ENCODE assay signal across 26 cellular contexts in the genomic region with DNA sequence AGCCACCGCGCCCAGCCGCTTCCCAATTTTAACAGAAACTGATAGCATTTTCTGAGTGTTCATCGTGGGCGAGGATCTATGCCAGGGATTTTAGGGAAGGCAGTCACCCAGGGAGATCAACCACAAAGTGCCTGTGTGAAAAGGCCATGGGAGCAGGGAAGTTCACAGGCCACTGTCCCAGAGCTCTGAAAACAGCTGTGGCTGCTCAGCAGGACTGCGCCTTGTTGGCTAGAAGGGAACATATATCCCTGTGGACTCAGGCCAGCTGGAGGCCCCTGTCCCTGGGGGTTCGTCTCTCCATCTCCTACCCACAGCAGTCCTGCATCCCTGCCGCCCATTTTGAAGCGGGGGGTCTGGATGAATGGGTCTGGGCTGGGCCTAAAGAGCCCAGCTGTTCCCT. TPM values are rescaled to one million over a fixed set of nuclear protein-coding genes. Genes with fewer than 3 reads are reported as not detected.
A peak's percentile ranks its signal among the peaks of the same experiment; 100 is the strongest.
DNase-seq lines count a peak whose midpoint lies in the region; ATAC-seq lines count a peak whose summit lies in the region.
"Had no signal": no experiment of that assay in that cellular context is flagged by ENCODE, and none has a peak within 500 bp of the region (broad histone marks: within the 10 kb centered on the region; RNA-seq: fewer than 3 reads in every experiment).

No MANE protein-coding gene starts in this region.

- peak; percentile 17 for DNase-seq in NCI-H1092 treated with DMSO at 0.1 percent for 48 hours (lab: John Stamatoyannopoulos, UW)
- no peak for DNase-seq in NCI-H1092 (lab: John Stamatoyannopoulos, UW)
- DNase-seq in CD1c-positive myeloid dendritic cell (ENCODE audit: extremely low spot score), result peak; percentile 80
- peak; percentile 22 for DNase-seq in SK-N-DZ (ENCODE audit: low spot score)
- peak; percentile 64 to 77 (median 75) for DNase-seq in right cardiac atrium
- no peak for DNase-seq in NCI-H1105 (lab: John Stamatoyannopoulos, UW)
- DNase-seq in CD4-positive, alpha-beta memory T cell, result no peak
- DNase-seq: activated CD4-positive, alpha-beta T cell treated with anti-CD3 and anti-CD28 coated beads for 1 hour; activated CD8-positive, alpha-beta memory T cell treated with anti-CD3 and anti-CD28 coated beads for 24 hours; activated gamma-delta T cell treated with Interleukin-2 at 50 U/mL for 16 hours; activated naive CD8-positive, alpha-beta T cell treated with anti-CD3 and anti-CD28 coated beads, Interleukin-2, amount 50 U/mL, for 24 hours; activated T-cell treated with anti-CD3 and anti-CD28 coated beads, Interleukin-2, amount 50 U/mL, for 1 hour; DMS79; esophagus squamous epithelium; GF-D8; GOT3; KBM-7; MM.1S; NCI-H146; NCI-H2227 treated with DMSO at 0.1 percent for 48 hours; nucleus accumbens; PC-9; SHP77 treated with DMSO at 0.1 percent for 48 hours; substantia nigra had no signal

- H3K9me3 ChIP-seq in right cardiac atrium (ENCODE audit: control insufficient read depth, low read length), result no peaks in the 10 kb centered on the region
- H3K9me3 ChIP-seq in CD4-positive, alpha-beta memory T cell (ENCODE audit: control insufficient read depth in 1 of 2, low read length in 2 of 2), result no peaks in the 10 kb centered on the region
- H3K9me3 ChIP-seq: esophagus squamous epithelium had no signal

- peaks cover 0 to 8% of the 10 kb centered on the region in 2 donors for H3K36me3 Mint-ChIP-seq in CD4-positive, alpha-beta memory T cell

- no peaks in the 10 kb centered on the region for H3K36me3 ChIP-seq in CD4-positive, alpha-beta memory T cell (ENCODE audit: insufficient read depth, low read length)

- ATAC-seq in right cardiac atrium, result peak; percentile 19 to 40
- ATAC-seq in HG03025 (IDR thresholded peaks at IDR 0.05; ENCODE audit: low FRiP score, unreplicated experiment), result no peak
- ATAC-seq: activated naive CD8-positive, alpha-beta T cell treated with anti-CD3 and anti-CD28 coated beads, Interleukin-2, amount 50 U/mL, for 24 hours had no signal

- H3K4me1 ChIP-seq in right cardiac atrium (ENCODE audit: control insufficient read depth, insufficient read depth, low read length), result peaks cover 32% of the 10 kb centered on the region
- H3K4me1 ChIP-seq in CD4-positive, alpha-beta memory T cell (ENCODE audit: insufficient read depth, low read length), result peaks cover 13% of the 10 kb centered on the region

- intact Hi-C loops in right cardiac atrium (cut with DNase I), result no loop called here
- intact Hi-C loops in CD4-positive, alpha-beta memory T cell (cut with micrococcal nuclease), result no loop called here

- H3K4me3 ChIP-seq in right cardiac atrium (ENCODE audit: low read length), result no peak overlapping the region
- H3K4me3 ChIP-seq in CD4-positive, alpha-beta memory T cell (ENCODE audit: low read length in 2 of 2), result no peak overlapping the region
- H3K4me3 ChIP-seq: esophagus squamous epithelium, PC-9 had no signal

- POLR2A ChIA-PET in CD4-positive, alpha-beta memory T cell (lab: Charles Lee; ENCODE audit: partially characterized antibody), result no interaction called here

- no peak overlapping the region for H3K27ac Mint-ChIP-seq in CD4-positive, alpha-beta memory T cell
- H3K27ac Mint-ChIP-seq: activated naive CD8-positive, alpha-beta T cell treated with anti-CD3 and anti-CD28 coated beads, Interleukin-2, amount 50 U/mL, for 24 hours had no signal

- no peak overlapping the region for H3K27ac ChIP-seq in right cardiac atrium (ENCODE audit: low read length)
- H3K27ac ChIP-seq in CD4-positive, alpha-beta memory T cell (ENCODE audit: low read depth, low read length), result no peak overlapping the region
- H3K27ac ChIP-seq: 22Rv1, esophagus squamous epithelium, PC-9 had no signal

- no peak overlapping the region for H3K4me3 Mint-ChIP-seq in CD4-positive, alpha-beta memory T cell
- H3K4me3 Mint-ChIP-seq: activated naive CD8-positive, alpha-beta T cell treated with anti-CD3 and anti-CD28 coated beads, Interleukin-2, amount 50 U/mL, for 24 hours had no signal

- no peaks in the 10 kb centered on the region for H3K27me3 ChIP-seq in right cardiac atrium (ENCODE audit: control insufficient read depth, insufficient read depth)
- no peaks in the 10 kb centered on the region for H3K27me3 ChIP-seq in CD4-positive, alpha-beta memory T cell (ENCODE audit: insufficient read depth, low read length)
- H3K27me3 ChIP-seq: esophagus squamous epithelium had no signal

- no peaks in the 10 kb centered on the region for H3K9me3 Mint-ChIP-seq in CD4-positive, alpha-beta memory T cell
- H3K9me3 Mint-ChIP-seq: activated naive CD8-positive, alpha-beta T cell treated with anti-CD3 and anti-CD28 coated beads, Interleukin-2, amount 50 U/mL, for 24 hours had no signal

- CTCF ChIA-PET in CD4-positive, alpha-beta memory T cell (lab: Charles Lee; ENCODE audit: partially characterized antibody), result no interaction called here

- H3K27me3 Mint-ChIP-seq in CD4-positive, alpha-beta memory T cell, result no peaks in the 10 kb centered on the region
- H3K27me3 Mint-ChIP-seq: activated naive CD8-positive, alpha-beta T cell treated with anti-CD3 and anti-CD28 coated beads, Interleukin-2, amount 50 U/mL, for 24 hours had no signal

- H3K4me1 Mint-ChIP-seq in CD4-positive, alpha-beta memory T cell, result peaks cover 2 to 12% (median 9%) of the 10 kb centered on the region in 4 donors

- WGBS in right cardiac atrium, result 70% methylated on average over 9 of the region's 9 CpGs

RNA-seq across cellular contexts. Expression of a gene that starts 27.8 kb away (rescaled TPM):
- polyA plus RNA-seq in SK-N-DZ (2014; cell fraction: cytosol; rRNA removed), result 20.4 and 33.5 TPM in 2 replicates
- 23.3 and 50.7 TPM in 2 replicates for polyA plus RNA-seq in SK-N-DZ (2014; cell fraction: nucleus; rRNA removed)
- total RNA-seq in right cardiac atrium, result 1 to 10 TPM; 4.7 to 6.3 (median 5.2) TPM
- polyA plus RNA-seq in right cardiac atrium, result 12.6 TPM
- 10 to 100 TPM; 14.1 to 15.2 TPM for total RNA-seq in CD4-positive, alpha-beta memory T cell
- polyA plus RNA-seq in CD4-positive, alpha-beta memory T cell, result 10 to 100 TPM in 1 of 2 donors, 1 to 10 TPM in 1; 8.5 to 12.4 TPM

RNA-seq across cellular contexts. Expression of a gene that starts 55.8 kb away (rescaled TPM):
- polyA plus RNA-seq in SK-N-DZ (2014; cell fraction: cytosol; rRNA removed), result 49.6 and 50.5 TPM in 2 replicates
- 80.5 and 89.5 TPM in 2 replicates for polyA plus RNA-seq in SK-N-DZ (2014; cell fraction: nucleus; rRNA removed)
- total RNA-seq in right cardiac atrium, result 10 to 100 TPM in 1 of 4 donors, 1 to 10 TPM in 3; 4.5 to 10.2 (median 7.4) TPM
- polyA plus RNA-seq in right cardiac atrium, result 4.7 TPM
- total RNA-seq in CD4-positive, alpha-beta memory T cell, result under 1 TPM; 0.26 to 0.33 TPM
- polyA plus RNA-seq in CD4-positive, alpha-beta memory T cell, result under 1 TPM in 1 of 2 donors, not detected in 1; 0.15 TPM

Comparison
In these comparisons a context has a peak if more than half of its experiments do, and no peak if none do; other contexts are left out.
1. DNase-seq: peak in NCI-H1092 treated with DMSO at 0.1 percent for 48 hours (single experiment), CD1c-positive myeloid dendritic cell (single experiment), SK-N-DZ (single experiment) and right cardiac atrium (3 of 3); none in NCI-H1092 (single experiment), NCI-H1105 (single experiment) and CD4-positive, alpha-beta memory T cell (0 of 5).
2. RNA of a gene that starts 55.8 kb away (total RNA-seq): 4.5 to 10.2 TPM in right cardiac atrium; 0.26 to 0.33 TPM in CD4-positive, alpha-beta memory T cell; every median in the first group is over 4 times any median in the second.